28 cellular contexts compared by ENCODE assay signal in the genomic region with DNA sequence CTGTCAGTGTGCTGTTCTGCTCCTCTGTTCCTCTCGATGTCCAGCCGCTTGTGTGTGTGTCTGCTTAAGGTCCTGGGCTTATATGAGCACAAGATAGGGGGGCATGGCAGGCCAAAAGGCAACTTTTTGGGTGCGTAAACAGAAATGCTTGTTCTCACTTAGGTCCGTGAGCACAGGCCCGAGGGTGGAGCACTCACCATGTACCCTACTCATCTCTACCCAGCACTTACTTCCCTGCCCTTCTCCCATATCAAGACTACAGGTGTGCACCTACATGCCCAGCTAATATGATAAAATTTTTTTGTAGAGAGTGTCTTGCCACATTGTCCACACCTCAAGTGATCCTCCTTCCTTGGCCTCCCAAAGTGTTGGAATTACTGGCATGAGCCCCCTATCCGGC.
"Had no signal": no experiment of that assay in that cellular context is flagged by ENCODE, and none has a peak within 500 bp of the region (broad histone marks: within the 10 kb centered on the region; RNA-seq: fewer than 3 reads in every experiment).

No MANE protein-coding gene starts in this region.

- H3K4me3 ChIP-seq: adrenal gland, body of pancreas, esophagus squamous epithelium, heart right ventricle, left ventricle myocardium inferior, lung, mucosa of descending colon, pancreas, prostate gland, smooth muscle cell, stomach, thyroid gland, upper lobe of right lung had no signal

- H3K4me2 ChIP-seq: smooth muscle cell had no signal

- H3K27me3 ChIP-seq: adrenal gland, body of pancreas, esophagus squamous epithelium, heart right ventricle, pancreas, stomach, thyroid gland, upper lobe of right lung had no signal

- H3K4me3 Mint-ChIP-seq: activated T-helper 17 cell treated with anti-CD3 and anti-CD28 coated beads, Interleukin-2, amount 50 U/mL, for 72 hours; nephron progenitor cell; stimulated activated memory B cell treated with anti-CD40 and anti-IgM and Interleukin-4, amounts not matched to agents 10 μg/mL and 1 μg/mL and 100 μg/mL, for 72 hours had no signal

- H3K27me3 Mint-ChIP-seq: activated naive CD4-positive, alpha-beta T cell treated with anti-CD3 and anti-CD28 coated beads, Interleukin-2, amount 50 U/mL, for 24 hours; activated T-helper 17 cell treated with anti-CD3 and anti-CD28 coated beads, Interleukin-2, amount 50 U/mL, for 72 hours; stimulated activated memory B cell treated with anti-CD40 and anti-IgM and Interleukin-4, amounts not matched to agents 10 μg/mL and 1 μg/mL and 100 μg/mL, for 72 hours had no signal

- H3K27ac Mint-ChIP-seq: activated naive CD4-positive, alpha-beta T cell treated with anti-CD3 and anti-CD28 coated beads, Interleukin-2, amount 50 U/mL, for 24 hours; activated T-helper 17 cell treated with anti-CD3 and anti-CD28 coated beads, Interleukin-2, amount 50 U/mL, for 72 hours; nephron progenitor cell; stimulated activated memory B cell treated with anti-CD40 and anti-IgM and Interleukin-4, amounts not matched to agents 10 μg/mL and 1 μg/mL and 100 μg/mL, for 72 hours had no signal

- H3K9me3 Mint-ChIP-seq: activated naive CD4-positive, alpha-beta T cell treated with anti-CD3 and anti-CD28 coated beads, Interleukin-2, amount 50 U/mL, for 24 hours; activated T-helper 17 cell treated with anti-CD3 and anti-CD28 coated beads, Interleukin-2, amount 50 U/mL, for 72 hours; nephron progenitor cell; stimulated activated memory B cell treated with anti-CD40 and anti-IgM and Interleukin-4, amounts not matched to agents 10 μg/mL and 1 μg/mL and 100 μg/mL, for 72 hours had no signal

- DNase-seq: activated CD4-positive, alpha-beta T cell treated with anti-CD3 and anti-CD28 coated beads, Interleukin-2, amount 50 U/mL, for 4 hours; activated gamma-delta T cell treated with Interleukin-2 at 50 U/mL for 16 hours; adrenal gland; aorta; body of pancreas; dermis blood vessel endothelial cell; effector CD4-positive, alpha-beta T cell; esophagus squamous epithelium; foreskin melanocyte; heart right ventricle; left ventricle myocardium inferior; mucosa of descending colon; nephron progenitor cell; pancreas; stimulated activated CD4-positive, alpha-beta T cell treated with anti-CD3 and anti-CD28 coated beads, Interleukin-1b, Interleukin-23, amount 100 ng/mL, for 48 hours; stimulated activated CD4-positive, alpha-beta T cell treated with anti-CD3 and anti-CD28 coated beads, Interleukin-4, amount 100 ng/mL, for 4 hours; stimulated activated CD8-positive, alpha-beta memory T cell treated with anti-CD3 and anti-CD28 coated beads, Interleukin-4, amount 100 ng/mL, for 48 hours; stomach; T1000; thyroid gland; upper lobe of right lung had no signal

- ATAC-seq: activated T-helper 17 cell treated with anti-CD3 and anti-CD28 coated beads, Interleukin-2, amount 50 U/mL, for 72 hours; body of pancreas; mucosa of descending colon; pancreas; stimulated activated memory B cell treated with anti-CD40 and anti-IgM and Interleukin-4, amounts not matched to agents 10 μg/mL and 1 μg/mL and 100 μg/mL, for 72 hours; upper lobe of right lung had no signal

- H3K27ac ChIP-seq: adrenal gland, body of pancreas, epithelial cell of prostate, esophagus squamous epithelium, heart right ventricle, left ventricle myocardium inferior, pancreas, prostate gland, stomach, thyroid gland, upper lobe of right lung had no signal

- H3K9me3 ChIP-seq: adrenal gland, body of pancreas, esophagus squamous epithelium, heart right ventricle, left ventricle myocardium inferior, mucosa of descending colon, pancreas, prostate gland, stomach, thyroid gland, upper lobe of right lung had no signal

- H3K36me3 ChIP-seq: adrenal gland, pancreas, prostate gland, thyroid gland, upper lobe of right lung had no signal

- H3K4me1 ChIP-seq: prostate gland had no signal
